Comparison of ENCODE assay signal across 8 cellular contexts in genomic region chr5:93585054-93585751, GRCh38. TPM values are rescaled to one million over a fixed set of nuclear protein-coding genes. Genes with fewer than 3 reads are reported as not detected.
DNase-seq lines count a peak whose midpoint lies in the region; ATAC-seq and TF ChIP-seq lines count a peak whose summit lies in the region.

No MANE protein-coding gene starts in this region.

- H3K27ac Mint-ChIP-seq in stimulated activated naive CD8-positive, alpha-beta T cell treated with anti-CD3 and anti-CD28 coated beads, Interleukin-15, Interleukin-2, amounts not matched to agents 100 ng/mL and 50 ng/mL, for 24 hours: no peak overlapping the region

- H3K9me3 Mint-ChIP-seq in stimulated activated naive CD8-positive, alpha-beta T cell treated with anti-CD3 and anti-CD28 coated beads, Interleukin-15, Interleukin-2, amounts not matched to agents 100 ng/mL and 50 ng/mL, for 24 hours: no peaks in the 10 kb centered on the region

- H3K4me1 ChIP-seq in gastrocnemius medialis: peaks cover 23 to 26% of the 10 kb centered on the region in 2 donors

- in situ Hi-C loops in gastrocnemius medialis (cut with MboI; ENCODE audit: low sequenced_read_pairs in 4 of 4): loop anchor here in 2 of 4 donors (10.0 to 25.0 kb wide), 3 partner anchors 202 to 330 kb away; no protein-coding TSS in a partner anchor

- no peak for TF ChIP-seq CTCF in WERI-Rb-1 (IDR thresholded peaks at IDR 0.05; ENCODE audit: low read depth, low read length)
- TF ChIP-seq CTCF in gastrocnemius medialis (IDR thresholded peaks at IDR 0.05 in 4 of 5, conservative IDR thresholded peaks at IDR 0.05 in 1 of 5): no peak

- H3K4me3 ChIP-seq in WERI-Rb-1 (ENCODE audit: low read depth, low read length) (peak overlapping the region; percentile 49), gastrocnemius medialis (peak overlapping the region; percentile 28 to 54 (median 44))

- H3K27ac ChIP-seq in WERI-Rb-1: no peak overlapping the region
- no peak overlapping the region for H3K27ac ChIP-seq in gastrocnemius medialis

- ATAC-seq in stimulated activated naive CD8-positive, alpha-beta T cell treated with anti-CD3 and anti-CD28 coated beads, Interleukin-15, Interleukin-2, amounts not matched to agents 100 U/mL and 50 U/mL, for 24 hours: no peak
- no peak for ATAC-seq in gastrocnemius medialis

- H3K36me3 Mint-ChIP-seq in stimulated activated naive CD8-positive, alpha-beta T cell treated with anti-CD3 and anti-CD28 coated beads, Interleukin-15, Interleukin-2, amounts not matched to agents 100 ng/mL and 50 ng/mL, for 24 hours (ENCODE audit: low read depth): peaks cover 14% of the 10 kb centered on the region

- TF ChIP-seq POLR2A in gastrocnemius medialis (IDR thresholded peaks at IDR 0.05): no peak

- H3K4me1 Mint-ChIP-seq in stimulated activated naive CD8-positive, alpha-beta T cell treated with anti-CD3 and anti-CD28 coated beads, Interleukin-15, Interleukin-2, amounts not matched to agents 100 ng/mL and 50 ng/mL, for 24 hours (ENCODE audit: low read depth): peaks cover 39% of the 10 kb centered on the region

- H3K27me3 Mint-ChIP-seq in stimulated activated naive CD8-positive, alpha-beta T cell treated with anti-CD3 and anti-CD28 coated beads, Interleukin-15, Interleukin-2, amounts not matched to agents 100 ng/mL and 50 ng/mL, for 24 hours: peaks cover 54% of the 10 kb centered on the region

- no peak for DNase-seq in stimulated activated naive CD8-positive, alpha-beta T cell treated with anti-CD3 and anti-CD28 coated beads, Interleukin-15, Interleukin-2, amounts not matched to agents 100 U/mL and 50 U/mL, for 24 hours
- peak; percentile 60 for DNase-seq in WERI-Rb-1
- peak; percentile 42 for DNase-seq in glomerular visceral epithelial cell (ENCODE audit: extremely low spot score)
- DNase-seq in gastrocnemius medialis: no peak
- DNase-seq in NCI-H1930 (lab: John Stamatoyannopoulos, UW): no peak
- DNase-seq in GOT3 (lab: John Stamatoyannopoulos, UW): no peak
- DNase-seq in NCI-H2196 (lab: John Stamatoyannopoulos, UW; ENCODE audit: unreplicated experiment): no peak

- peak overlapping the region; percentile 57 for H3K4me3 Mint-ChIP-seq in stimulated activated naive CD8-positive, alpha-beta T cell treated with anti-CD3 and anti-CD28 coated beads, Interleukin-15, Interleukin-2, amounts not matched to agents 100 ng/mL and 50 ng/mL, for 24 hours

- no peaks in the 10 kb centered on the region for H3K27me3 ChIP-seq in WERI-Rb-1 (ENCODE audit: insufficient read depth, low read depth, severe bottlenecking)
- H3K27me3 ChIP-seq in gastrocnemius medialis: peaks cover 62 to 73% (median 62%) of the 10 kb centered on the region in 3 donors

- H3K9me3 ChIP-seq in WERI-Rb-1 (ENCODE audit: severe bottlenecking): no peaks in the 10 kb centered on the region
- no peaks in the 10 kb centered on the region for H3K9me3 ChIP-seq in gastrocnemius medialis

- intact Hi-C loops in gastrocnemius medialis (cut with DNase I; ENCODE audit: low total_unique reads): loop anchor here (5.0 kb wide), 1 partner anchor 1152 kb away; no protein-coding TSS in a partner anchor

- no peaks in the 10 kb centered on the region; the same call in 1 of the 2 replicates for H3K36me3 ChIP-seq in WERI-Rb-1
- no peaks in the 10 kb centered on the region for H3K36me3 ChIP-seq in gastrocnemius medialis

RNA-seq across cellular contexts. Expression of gene NR2F1, which starts 2.2 kb away (rescaled TPM):
- under 1 TPM in 2 of 4 donors, not detected in 2; 0.36 to 0.55 TPM for total RNA-seq in gastrocnemius medialis

RNA-seq across cellular contexts. Expression of gene NR2F1-AS1, which starts 4.2 kb away (rescaled TPM):
- under 1 TPM in 2 of 4 donors, not detected in 2; 0.13 to 0.85 TPM for total RNA-seq in gastrocnemius medialis

Comparison
In these comparisons a context has a peak if more than half of its experiments do, and no peak if none do; other contexts are left out.
1. DNase-seq: peak in WERI-Rb-1 (single experiment) and glomerular visceral epithelial cell (single experiment); none in stimulated activated naive CD8-positive, alpha-beta T cell treated with anti-CD3 and anti-CD28 coated beads, Interleukin-15, Interleukin-2, amounts not matched to agents 100 U/mL and 50 U/mL, for 24 hours (single experiment), gastrocnemius medialis (0 of 2), NCI-H1930 (0 of 2), GOT3 (single experiment) and NCI-H2196 (single experiment).